Comparison of ENCODE assay signal across 15 cellular contexts in genomic region chr6:4192173-4192572, GRCh38.
"Had no signal": no experiment of that assay in that cellular context is flagged by ENCODE, and none has a peak within 500 bp of the region (broad histone marks: within the 10 kb centered on the region; RNA-seq: fewer than 3 reads in every experiment).

No MANE protein-coding gene starts in this region.

- H3K9me3 ChIP-seq: gastrocnemius medialis, heart right ventricle, right atrium auricular region, tibial artery, upper lobe of left lung, uterus had no signal

- H3K9me3 Mint-ChIP-seq: stimulated activated naive CD8-positive, alpha-beta T cell treated with anti-CD3 and anti-CD28 coated beads, Interleukin-15, Interleukin-2, amounts not matched to agents 100 ng/mL and 50 ng/mL, for 24 hours had no signal

- H3K36me3 ChIP-seq: gastrocnemius medialis, heart right ventricle, right atrium auricular region, tibial artery, upper lobe of left lung, uterus had no signal

- H3K4me1 ChIP-seq: gastrocnemius medialis, heart right ventricle, right atrium auricular region, tibial artery, upper lobe of left lung, uterus had no signal

- H3K36me3 Mint-ChIP-seq: naive thymus-derived CD8-positive, alpha-beta T cell had no signal

- H3K4me1 Mint-ChIP-seq: naive thymus-derived CD8-positive, alpha-beta T cell had no signal

- H3K4me3 Mint-ChIP-seq: naive thymus-derived CD8-positive, alpha-beta T cell; stimulated activated naive CD8-positive, alpha-beta T cell treated with anti-CD3 and anti-CD28 coated beads, Interleukin-15, Interleukin-2, amounts not matched to agents 100 ng/mL and 50 ng/mL, for 24 hours had no signal

- H3K27ac ChIP-seq: gastrocnemius medialis, heart right ventricle, right atrium auricular region, tibial artery, upper lobe of left lung, uterus had no signal

- DNase-seq: effector memory CD4-positive, alpha-beta T cell; gastrocnemius medialis; heart right ventricle; hypothalamus; kidney glomerular epithelial cell; mesendoderm; naive thymus-derived CD8-positive, alpha-beta T cell; stimulated activated CD4-positive, alpha-beta T cell treated with anti-CD3 and anti-CD28 coated beads, Interleukin-2, amount 100 ng/mL, for 48 hours; tibial artery; uterus had no signal

- H3K4me3 ChIP-seq: gastrocnemius medialis, heart right ventricle, right atrium auricular region, smooth muscle cell, tibial artery, upper lobe of left lung, uterus had no signal

- H3K4me2 ChIP-seq: smooth muscle cell had no signal

- H3K27ac Mint-ChIP-seq: stimulated activated naive CD8-positive, alpha-beta T cell treated with anti-CD3 and anti-CD28 coated beads, Interleukin-15, Interleukin-2, amounts not matched to agents 100 ng/mL and 50 ng/mL, for 24 hours had no signal

- H3K27me3 ChIP-seq: gastrocnemius medialis, heart right ventricle, right atrium auricular region, tibial artery, upper lobe of left lung, uterus had no signal

- ATAC-seq: esophagus mucosa; gastrocnemius medialis; heart right ventricle; naive thymus-derived CD8-positive, alpha-beta T cell had no signal
